Comparison of ENCODE assay signal across 9 cellular contexts in genomic region chr12:111451649-111452129, GRCh38. TPM values are rescaled to one million over a fixed set of nuclear protein-coding genes. Genes with fewer than 3 reads are reported as not detected.
DNase-seq lines count a peak whose midpoint lies in the region; ATAC-seq and TF ChIP-seq lines count a peak whose summit lies in the region.
"Had no signal": no experiment of that assay in that cellular context is flagged by ENCODE, and none has a peak within 500 bp of the region (broad histone marks: within the 10 kb centered on the region; RNA-seq: fewer than 3 reads in every experiment).

No MANE protein-coding gene starts in this region.

- intact Hi-C loops in dorsolateral prefrontal cortex (cut with DNase I) = loop anchor here (1.0 to 10.0 kb wide), 6 partner anchors 47 to 223 kb away; partner anchors contain the start of gene SH2B3 (in 1 of the 2)

- no peaks in the 10 kb centered on the region for H3K27me3 ChIP-seq in dorsolateral prefrontal cortex
- H3K27me3 ChIP-seq: BLaER1 had no signal

- CTCF ChIA-PET in RWPE1 (lab: Yijun Ruan, JAX) = interaction anchor here (0.5 to 2.2 kb wide), 18 partner anchors 9 to 183 kb away, joined by 3 to 33 read pairs (median 4); partner anchors contain the start of gene SH2B3

- TF ChIP-seq CTCF in RWPE1 (conservative IDR thresholded peaks at IDR 0.05; ENCODE audit: low read depth) = peak; percentile 75
- peak; percentile 82 to 98 (median 91) for TF ChIP-seq CTCF in dorsolateral prefrontal cortex (IDR thresholded peaks at IDR 0.05 in 54 of 56, conservative IDR thresholded peaks at IDR 0.05 in 2 of 56; ENCODE audit: low read depth in 1 of 56, partially characterized antibody in 56 of 56)

- no peak overlapping the region for H3K4me3 ChIP-seq in dorsolateral prefrontal cortex
- H3K4me3 ChIP-seq: BLaER1 had no signal

- POLR2A ChIA-PET in RWPE1 (lab: Yijun Ruan, JAX; ENCODE audit: low non-redundant PET) = no interaction called here

- DNase-seq in NCI-H1092 treated with DMSO at 0.1 percent for 48 hours (lab: John Stamatoyannopoulos, UW) = peak; percentile 54
- no peak for DNase-seq in NCI-H1092 (lab: John Stamatoyannopoulos, UW)
- DNase-seq in LHCN-M2 (ENCODE audit: low read depth) = peak; percentile 68
- DNase-seq in RWPE1 (ENCODE audit: low spot score) = peak; percentile 26
- peak in 3 of 10 donors; percentile 9 to 32 (median 28) for DNase-seq in dorsolateral prefrontal cortex
- peak; percentile 71 for DNase-seq in myocyte (ENCODE audit: low read depth)
- no peak for DNase-seq in stimulated activated CD4-positive, alpha-beta T cell treated with anti-CD3 and anti-CD28 coated beads, Interleukin-15, amount 100 ng/mL, for 24 hours

- H3K27ac ChIP-seq in RWPE1 (no peak overlapping the region), dorsolateral prefrontal cortex (peak overlapping the region in 51 of 59 donors; percentile 10 to 88 (median 66))
- H3K27ac ChIP-seq: BLaER1 had no signal

- no peak for ATAC-seq in GM21447 (IDR thresholded peaks at IDR 0.05; ENCODE audit: unreplicated experiment)

RNA-seq across cellular contexts. Expression of gene SH2B3, which starts 46.0 kb away (rescaled TPM):
- total RNA-seq in LHCN-M2 (2014; rRNA removed) (120 and 124 TPM in 2 replicates), dorsolateral prefrontal cortex (10 to 100 TPM in 116 of 120 experiments, 1 to 10 TPM in 4; 8.5 to 28.7 (median 14.8) TPM), myocyte (116 and 203 TPM in 2 replicates)
- 25.1 TPM for polyA plus RNA-seq in LHCN-M2 (2012)
- 35.6 TPM for polyA plus RNA-seq in myocyte (2012)

Comparison
In these comparisons a context has a peak if more than half of its experiments do, and no peak if none do; other contexts are left out.
1. DNase-seq: peak in NCI-H1092 treated with DMSO at 0.1 percent for 48 hours (single experiment), LHCN-M2 (single experiment), RWPE1 (single experiment) and myocyte (single experiment); none in NCI-H1092 (single experiment) and stimulated activated CD4-positive, alpha-beta T cell treated with anti-CD3 and anti-CD28 coated beads, Interleukin-15, amount 100 ng/mL, for 24 hours (single experiment).